In the genomic region with DNA sequence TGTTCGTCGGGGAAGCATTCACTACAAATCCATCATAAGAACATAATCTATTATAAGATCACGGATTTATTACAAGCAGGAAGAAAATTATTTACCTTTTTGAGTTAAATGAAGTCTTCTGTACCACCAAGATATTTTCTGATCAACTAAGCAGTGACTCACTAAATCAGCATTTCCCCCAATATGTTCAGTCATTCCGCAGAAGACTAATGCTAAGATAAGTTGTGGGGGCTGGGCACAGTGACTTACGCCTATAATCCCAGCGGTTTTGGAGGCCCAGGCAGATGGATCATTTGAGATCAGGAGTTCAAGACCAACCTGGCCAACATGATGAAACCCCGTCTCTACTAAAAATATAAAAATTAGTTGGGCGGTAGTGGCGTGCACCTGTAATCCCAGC, we compare ENCODE assay signal across 22 cellular contexts.
"Had no signal": no experiment of that assay in that cellular context is flagged by ENCODE, and none has a peak within 500 bp of the region (broad histone marks: within the 10 kb centered on the region; RNA-seq: fewer than 3 reads in every experiment).

No MANE protein-coding gene starts in this region.

- H3K9me3 ChIP-seq: body of pancreas, gastrocnemius medialis, right atrium auricular region, tibial nerve, vagina had no signal

- H3K79me2 ChIP-seq: parathyroid adenoma had no signal

- DNase-seq: activated CD4-positive, alpha-beta T cell treated with anti-CD3 and anti-CD28 coated beads, Interleukin-2, amount 50 U/mL, for 48 hours; activated effector memory CD4-positive, alpha-beta T cell treated with Interleukin-2 at 50 U/mL for 16 hours; activated T-cell treated with anti-CD3 and anti-CD28 coated beads, Interleukin-2, amount 50 U/mL, for 4 hours; body of pancreas; cortex of kidney; effector memory CD4-positive, alpha-beta T cell; gastrocnemius medialis; heart right ventricle; left colon; naive B cell; stimulated activated CD4-positive, alpha-beta T cell treated with anti-CD3 and anti-CD28 coated beads, Interleukin-4, amount 100 ng/mL, for 24 hours; stimulated activated naive CD4-positive, alpha-beta T cell treated with Interleukin-2 at 50 U/mL for 16 hours; substantia nigra; T-cell; WERI-Rb-1 had no signal

- H3K4me1 ChIP-seq: body of pancreas, gastrocnemius medialis, parathyroid adenoma, right atrium auricular region, tibial nerve, vagina had no signal

- ATAC-seq: activated naive CD4-positive, alpha-beta T cell treated with anti-CD3 and anti-CD28 coated beads, Interleukin-2, amount 50 U/mL, for 72 hours; activated T-cell treated with anti-CD3 and anti-CD28 coated beads, Interleukin-2, amount 50 U/mL, for 4 hours; body of pancreas; gastrocnemius medialis; heart right ventricle; left colon; T-cell had no signal

- H3K27me3 ChIP-seq: body of pancreas, gastrocnemius medialis, right atrium auricular region, tibial nerve, vagina had no signal

- H3K4me3 ChIP-seq: body of pancreas, gastrocnemius medialis, heart right ventricle, lung, right atrium auricular region, skin epidermis, tibial nerve, vagina had no signal

- H3K27ac ChIP-seq: body of pancreas, gastrocnemius medialis, parathyroid adenoma, right atrium auricular region, skin epidermis, tibial nerve, vagina, WERI-Rb-1 had no signal

- H3K36me3 ChIP-seq: gastrocnemius medialis, heart right ventricle, right atrium auricular region, tibial nerve, vagina, WERI-Rb-1 had no signal

- H2AFZ ChIP-seq: parathyroid adenoma had no signal
